ENCODE assay signal across 8 cellular contexts in genomic region chr17:31068291-31068690, GRCh38. TPM values are rescaled to one million over a fixed set of nuclear protein-coding genes. Genes with fewer than 3 reads are reported as not detected.
DNase-seq lines count a peak whose midpoint lies in the region; ATAC-seq and TF ChIP-seq lines count a peak whose summit lies in the region.

No MANE protein-coding gene starts in this region.

- no peak for TF ChIP-seq EP300 in upper lobe of left lung (IDR thresholded peaks at IDR 0.05)
- TF ChIP-seq EP300 in sigmoid colon (IDR thresholded peaks at IDR 0.05), result no peak

- no peaks in the 10 kb centered on the region for H3K9me3 ChIP-seq in upper lobe of left lung
- H3K9me3 ChIP-seq in sigmoid colon, result no peaks in the 10 kb centered on the region

- no peaks in the 10 kb centered on the region for H3K9me3 Mint-ChIP-seq in Calu3 (ENCODE audit: low read depth, unreplicated experiment)

- peak; percentile 23 for TF ChIP-seq CTCF in Calu3 (IDR thresholded peaks at IDR 0.05; ENCODE audit: unreplicated experiment)
- peak in 3 of 6 experiments; percentile 8 to 41 (median 11) for TF ChIP-seq CTCF in upper lobe of left lung (IDR thresholded peaks at IDR 0.05)
- TF ChIP-seq CTCF in sigmoid colon (IDR thresholded peaks at IDR 0.05), result no peak

- intact Hi-C loops in Calu3 (cut with micrococcal nuclease; ENCODE audit: unreplicated experiment) (no loop called here), sigmoid colon (cut with DNase I) (no loop called here)

- H3K27ac Mint-ChIP-seq in Calu3 (ENCODE audit: unreplicated experiment), result peak overlapping the region; percentile 44

- H3K27me3 Mint-ChIP-seq in Calu3 (ENCODE audit: unreplicated experiment), result no peaks in the 10 kb centered on the region

- peak in 1 of 2 donors; percentile 51 for ATAC-seq in upper lobe of left lung (ENCODE audit: low FRiP score in 2 of 2)
- ATAC-seq in GM21381 (IDR thresholded peaks at IDR 0.05; ENCODE audit: unreplicated experiment), result no peak

- WGBS in upper lobe of left lung, 2 donors, result 39 to 55% methylated on average over 4 of the region's 4 CpGs
- 57 to 59% methylated on average over 4 of the region's 4 CpGs for WGBS in sigmoid colon, 2 donors

- TF ChIP-seq POLR2A in upper lobe of left lung (IDR thresholded peaks at IDR 0.05) (no peak), sigmoid colon (IDR thresholded peaks at IDR 0.05) (no peak)

- H3K27ac ChIP-seq in upper lobe of left lung, result peak overlapping the region; percentile 39 to 73 (median 53)
- H3K27ac ChIP-seq in sigmoid colon, result peak overlapping the region in 2 of 4 donors; percentile 37 to 45

- no peak overlapping the region for H3K4me3 Mint-ChIP-seq in Calu3 (ENCODE audit: low read depth, unreplicated experiment)

- peaks cover 18% of the 10 kb centered on the region for H3K4me1 Mint-ChIP-seq in Calu3 (ENCODE audit: low read depth, unreplicated experiment)

- H3K4me3 ChIP-seq in Jurkat, Clone E6-1 (ENCODE audit: low read length), result no peak overlapping the region
- no peak overlapping the region for H3K4me3 ChIP-seq in upper lobe of left lung
- H3K4me3 ChIP-seq in sigmoid colon, result no peak overlapping the region

- CTCF ChIA-PET in Calu3 (lab: Charles Lee), result interaction anchor here (0.6 to 1.4 kb wide), 2 partner anchors 16 to 427 kb away, joined by 3 to 5 read pairs; no protein-coding TSS in a partner anchor

- H3K4me1 ChIP-seq in upper lobe of left lung (peaks cover 12 to 21% (median 17%) of the 10 kb centered on the region in 4 donors), sigmoid colon (peaks cover 0 to 11% (median 4%) of the 10 kb centered on the region in 4 donors)

- BruUV-seq in Calu3 (replicated peaks; lab: Mats Ljungman, UMichigan), result no TSS peak

- H3K36me3 Mint-ChIP-seq in Calu3 (ENCODE audit: insufficient read depth, unreplicated experiment), result no peaks in the 10 kb centered on the region

- H3K36me3 ChIP-seq in upper lobe of left lung, result no peaks in the 10 kb centered on the region
- H3K36me3 ChIP-seq in sigmoid colon, result no peaks in the 10 kb centered on the region

- DNase-seq in Calu3 (peak; percentile 53), T-helper 2 cell (peak in 3 of 5 experiments; percentile 4 to 72 (median 9)), midbrain (lab: John Stamatoyannopoulos, UW) (peak; percentile 30), upper lobe of left lung (peak in 1 of 2 donors; percentile 32), sigmoid colon (no peak)
- DNase-seq in Jurkat, Clone E6-1 (ENCODE audit: low read depth, low spot score), result peak; percentile 43
- DNase-seq in central memory CD4-positive, alpha-beta T cell, result peak; percentile 6

- H3K27me3 ChIP-seq in upper lobe of left lung (no peaks in the 10 kb centered on the region), sigmoid colon (no peaks in the 10 kb centered on the region)

RNA-seq across cellular contexts. Expression of gene NF1, which starts 26.5 kb away (rescaled TPM):
- 61.5 and 64.7 TPM in 2 replicates for total RNA-seq in Calu3 (2022)
- polyA plus RNA-seq in Jurkat, Clone E6-1 (2012; ENCODE audit: insufficient read depth, insufficient read length), result 11.4 TPM
- total RNA-seq in upper lobe of left lung, result 10 to 100 TPM; 35.5 to 85.1 (median 47.1) TPM
- total RNA-seq in sigmoid colon, result 10 to 100 TPM; 40.7 to 83.8 (median 60.2) TPM
- polyA plus RNA-seq in sigmoid colon, result 10 to 100 TPM in 1 of 3 donors, 1 to 10 TPM in 2; 4.8 to 10.6 (median 6.2) TPM
